Comparison of ENCODE assay signal across 8 cellular contexts in the genomic region with DNA sequence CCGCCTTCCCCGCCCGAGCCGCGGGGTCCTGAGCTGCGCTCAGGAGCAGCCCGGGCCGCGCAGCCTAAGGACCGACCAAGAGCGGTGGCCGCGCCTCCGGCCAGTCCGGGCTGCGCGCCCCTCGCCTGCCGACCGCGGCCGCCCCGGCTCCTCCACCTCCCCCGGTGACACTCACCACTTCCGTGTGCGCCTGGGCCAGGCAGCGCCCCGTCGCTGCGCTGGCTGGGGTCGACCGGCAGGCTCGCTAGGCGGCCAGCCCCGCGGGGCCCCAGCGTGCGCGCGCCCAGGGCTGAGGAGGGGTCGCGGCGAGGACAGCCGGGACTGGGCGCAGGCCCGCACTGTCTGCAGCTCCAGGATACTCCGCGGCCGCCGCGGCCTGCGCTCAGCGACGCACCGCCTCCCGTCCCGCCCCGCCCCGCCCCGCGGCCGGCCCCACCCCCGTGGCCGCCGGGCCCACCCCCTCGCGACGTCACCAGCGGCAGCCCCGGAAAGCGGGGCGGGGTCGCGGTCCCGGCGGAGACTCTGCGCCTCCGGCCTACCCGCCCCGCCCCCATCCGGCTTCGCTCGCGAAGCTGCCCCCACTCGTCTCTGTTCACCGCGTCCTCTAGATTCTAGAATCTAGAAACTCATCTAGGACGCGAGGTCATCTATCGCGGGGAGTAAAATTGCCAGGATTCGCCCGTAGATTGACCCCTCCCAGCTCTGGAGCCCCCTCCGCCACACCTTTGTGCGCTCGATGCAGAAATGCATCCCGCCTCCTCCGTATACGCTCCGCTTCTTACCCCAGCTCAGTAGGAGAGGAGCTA. TPM values are rescaled to one million over a fixed set of nuclear protein-coding genes. Genes with fewer than 3 reads are reported as not detected.
DNase-seq lines count a peak whose midpoint lies in the region; TF ChIP-seq lines count a peak whose summit lies in the region.

A gene (minus strand): TSS at position 392 of the 806 bp plus-strand sequence. CDS start 80,285 bp downstream, outside the sequence.

- H3K79me1 ChIP-seq in neuronal stem cell (ENCODE audit: low read depth, low read length), result no peaks in the 10 kb centered on the region

- peak within 1 kb of the TSS; percentile 89 for H3K23ac ChIP-seq in neuronal stem cell (ENCODE audit: low read depth, low read length, poor library complexity)

- peak within 1 kb of the TSS; percentile 90 for H3K4me2 ChIP-seq in neuronal stem cell (ENCODE audit: insufficient read depth, low read length, poor library complexity, severe bottlenecking)

- H2BK5ac ChIP-seq in neuronal stem cell (ENCODE audit: low read length), result peak within 1 kb of the TSS; percentile 19

- H3K9ac ChIP-seq in ES-I3 (ENCODE audit: low read depth, low read length) (peak within 1 kb of the TSS; percentile 93), neuronal stem cell (ENCODE audit: low read depth, low read length, poor library complexity) (peak within 1 kb of the TSS; percentile 83), subcutaneous abdominal adipose tissue (ENCODE audit: low read length in 5 of 5) (peak within 1 kb of the TSS; percentile 12 to 94 (median 88))

- peak within 1 kb of the TSS; percentile 98 for H2AFZ ChIP-seq in neuronal stem cell (ENCODE audit: low read length)

- H3K4me1 ChIP-seq in ES-I3 (ENCODE audit: insufficient read depth, low read length) (peaks cover 7% of the 10 kb centered on the region), SJCRH30 (0 out of 2 replicates have a peak, but pooled peaks cover 7% of the 10 kb centered on the region), neuronal stem cell (ENCODE audit: control insufficient read depth in 2 of 2, insufficient read depth in 1 of 2, low read depth in 1 of 2, low read length in 2 of 2) (peaks cover 5 to 6% of the 10 kb centered on the region in 2 donors), subcutaneous abdominal adipose tissue (ENCODE audit: control insufficient read depth in 5 of 5, insufficient read depth in 5 of 5, low read length in 5 of 5) (peaks cover 0 to 41% (median 38%) of the 10 kb centered on the region in 5 donors)

- no peak within 1 kb of the TSS for H3K4ac ChIP-seq in neuronal stem cell (ENCODE audit: low read length)

- peak within 1 kb of the TSS; percentile 47 for H3K27ac ChIP-seq in SJCRH30
- H3K27ac ChIP-seq in neuronal stem cell (replicated peaks; ENCODE audit: low read length), result peak within 1 kb of the TSS; percentile 78
- H3K27ac ChIP-seq in subcutaneous abdominal adipose tissue (ENCODE audit: low read depth, low read length), result peak within 1 kb of the TSS; percentile 92

- no peak within 1 kb of the TSS for H2BK15ac ChIP-seq in neuronal stem cell (ENCODE audit: low read length)

- no peak for TF ChIP-seq CTCF in LNCaP clone FGC (IDR thresholded peaks at IDR 0.05; ENCODE audit: control insufficient read depth, extremely low read depth, insufficient read depth)

- peak within 1 kb of the TSS; percentile 92 for H3K18ac ChIP-seq in neuronal stem cell (ENCODE audit: low read length)

- H2BK120ac ChIP-seq in neuronal stem cell (ENCODE audit: low read depth, low read length), result no peak within 1 kb of the TSS

- no peak within 1 kb of the TSS for H4K8ac ChIP-seq in neuronal stem cell (ENCODE audit: low read depth, low read length)

- H3K27me3 ChIP-seq in SJCRH30 (no peaks in the 10 kb centered on the region), neuronal stem cell (ENCODE audit: control insufficient read depth in 3 of 3, insufficient read depth in 3 of 3, low read depth in 1 of 3, low read length in 3 of 3) (peaks cover 0 to 14% (median 0%) of the 10 kb centered on the region in 3 experiments), subcutaneous abdominal adipose tissue (ENCODE audit: control insufficient read depth in 5 of 5, insufficient read depth in 4 of 5, low read length in 5 of 5) (no peaks in the 10 kb centered on the region)

- no peak within 1 kb of the TSS for H4K91ac ChIP-seq in neuronal stem cell (ENCODE audit: low read depth, low read length, poor library complexity)

- no peak within 1 kb of the TSS for H2AK5ac ChIP-seq in neuronal stem cell (ENCODE audit: low read depth, low read length)

- H3K36me3 ChIP-seq in ES-I3 (ENCODE audit: insufficient read depth, low read length) (no peaks in the 10 kb centered on the region), SJCRH30 (no peaks in the 10 kb centered on the region), neuronal stem cell (replicated peaks in 1 of 2; ENCODE audit: control insufficient read depth in 2 of 2, insufficient read depth in 2 of 2, low read length in 2 of 2) (no peaks in the 10 kb centered on the region), subcutaneous abdominal adipose tissue (ENCODE audit: control insufficient read depth in 5 of 5, insufficient read depth in 5 of 5, low read length in 5 of 5) (no peaks in the 10 kb centered on the region)

- no CpG with 5 or more reads among the region's 100 CpGs for WGBS in neuronal stem cell (ENCODE audit: extremely low coverage in 2 of 2, insufficient read length in 2 of 2, insufficient replicate concordance in 1 of 2), 2 donors

- DNase-seq in H4 (ENCODE audit: low spot score) (peak; percentile 68), LNCaP clone FGC (ENCODE audit: low read depth) (no peak), SJCRH30 (peak; percentile 83 to 87), foreskin melanocyte (peak; percentile 48), neuronal stem cell (ENCODE audit: low spot score) (peak; percentile 85)
- DNase-seq in activated gamma-delta T cell treated with anti-CD3 and anti-CD28 coated beads, Interleukin-2, amount 50 U/mL, for 16 hours (ENCODE audit: low read depth), result peak; percentile 86

- H3K9me3 ChIP-seq in ES-I3 (ENCODE audit: control insufficient read depth, insufficient read depth, low read length), result no peaks in the 10 kb centered on the region
- no peaks in the 10 kb centered on the region for H3K9me3 ChIP-seq in SJCRH30 (replicated peaks)
- H3K9me3 ChIP-seq in neuronal stem cell (replicated peaks in 1 of 2; ENCODE audit: control insufficient read depth in 2 of 2, insufficient read depth in 1 of 2, low read depth in 1 of 2, low read length in 2 of 2), result no peaks in the 10 kb centered on the region
- H3K9me3 ChIP-seq in subcutaneous abdominal adipose tissue (ENCODE audit: control insufficient read depth in 5 of 5, low read length in 5 of 5), result no peaks in the 10 kb centered on the region

- peak within 1 kb of the TSS; percentile 71 for H3K4me3 ChIP-seq in LNCaP clone FGC (ENCODE audit: low read depth, low read length)
- H3K4me3 ChIP-seq in SJCRH30, result peak within 1 kb of the TSS; percentile 96
- H3K4me3 ChIP-seq in neuronal stem cell (ENCODE audit: low read length in 2 of 2), result peak within 1 kb of the TSS; percentile 64 to 99
- peak within 1 kb of the TSS; percentile 95 to 98 (median 96) for H3K4me3 ChIP-seq in subcutaneous abdominal adipose tissue (ENCODE audit: low read depth in 1 of 5, low read length in 5 of 5)

- H2BK12ac ChIP-seq in neuronal stem cell (ENCODE audit: low read length), result no peak within 1 kb of the TSS

- peak within 1 kb of the TSS; percentile 85 for H3K14ac ChIP-seq in neuronal stem cell (ENCODE audit: low read length)

RNA-seq across cellular contexts. Expression of the gene that starts here (rescaled TPM):
- total RNA-seq in H4 (2014; rRNA removed; shearing (Covaris generic)), result 67.7 and 88.9 TPM in 2 replicates
- total RNA-seq in SJCRH30 (2014; rRNA removed; shearing (Covaris generic)), result 60.2 and 60.5 TPM in 2 replicates
- 2.8 TPM for polyA plus RNA-seq in neuronal stem cell (2013, experiment 1 of 2)
- polyA plus RNA-seq in neuronal stem cell (2013, experiment 2 of 2), result 2.6 TPM
